26 cellular contexts compared by ENCODE assay signal in genomic region chr4:158292156-158292555, GRCh38.
"Had no signal": no experiment of that assay in that cellular context is flagged by ENCODE, and none has a peak within 500 bp of the region (broad histone marks: within the 10 kb centered on the region; RNA-seq: fewer than 3 reads in every experiment).

No MANE protein-coding gene starts in this region.

- DNase-seq: colonic mucosa; cortex of kidney; effector CD8-positive, alpha-beta T cell; effector memory CD8-positive, alpha-beta T cell; endodermal cell; erythroblast; esophagus squamous epithelium; foreskin fibroblast; foreskin melanocyte; gastrocnemius medialis; glutamatergic neuron; head of caudate nucleus; heart right ventricle; hippocampal formation; left cardiac atrium; left lung; left ventricle myocardium superior; lower lobe of right lung; mesenchymal stem cell; mucosa of descending colon had no signal

- H3K27ac Mint-ChIP-seq: dendritic cell treated with granulocyte-macrophage colony-stimulating factor and Interleukin-4, amounts not matched to agents 40 ng/mL and 50 ng/mL, for 4 days; effector memory CD8-positive, alpha-beta T cell; endodermal cell; mesothelial cell of epicardium had no signal

- H3K4me3 ChIP-seq: colonic mucosa, esophagus squamous epithelium, gastrocnemius medialis, heart right ventricle, left lung, lower lobe of right lung, mucosa of descending colon had no signal

- H3K4me3 Mint-ChIP-seq: dendritic cell treated with granulocyte-macrophage colony-stimulating factor and Interleukin-4, amounts not matched to agents 40 ng/mL and 50 ng/mL, for 4 days; effector memory CD8-positive, alpha-beta T cell; endodermal cell; mesothelial cell of epicardium had no signal

- H3K4me1 Mint-ChIP-seq: endodermal cell, mesothelial cell of epicardium had no signal

- H3K27ac ChIP-seq: colonic mucosa, epithelial cell of prostate, esophagus squamous epithelium, gastrocnemius medialis, heart right ventricle, left lung, lower lobe of right lung had no signal

- FAIRE-seq: islet of Langerhans, keratinocyte had no signal

- H3K36me3 ChIP-seq: colonic mucosa, esophagus squamous epithelium, gastrocnemius medialis, heart right ventricle, left lung, lower lobe of right lung had no signal

- H3K27me3 ChIP-seq: colonic mucosa, esophagus squamous epithelium, gastrocnemius medialis, left lung had no signal

- ATAC-seq: effector memory CD8-positive, alpha-beta T cell; esophagus mucosa; gastrocnemius medialis; heart right ventricle; left cardiac atrium; left lung; left ventricle myocardium superior; mucosa of descending colon had no signal

- H3K4me1 ChIP-seq: colonic mucosa, esophagus squamous epithelium, gastrocnemius medialis, heart right ventricle, left lung, lower lobe of right lung had no signal

- H3K9me3 ChIP-seq: colonic mucosa, esophagus squamous epithelium, gastrocnemius medialis, lower lobe of right lung, mucosa of descending colon had no signal

- H3K27me3 Mint-ChIP-seq: dendritic cell treated with granulocyte-macrophage colony-stimulating factor and Interleukin-4, amounts not matched to agents 40 ng/mL and 50 ng/mL, for 4 days; effector memory CD8-positive, alpha-beta T cell had no signal
